ENCODE assay signal across 15 cellular contexts in genomic region chr11:31887180-31887579, GRCh38.
DNase-seq lines count a peak whose midpoint lies in the region; ATAC-seq, FAIRE-seq and TF ChIP-seq lines count a peak whose summit lies in the region.
"Had no signal": no experiment of that assay in that cellular context is flagged by ENCODE, and none has a peak within 500 bp of the region (broad histone marks: within the 10 kb centered on the region; RNA-seq: fewer than 3 reads in every experiment).

No MANE protein-coding gene starts in this region.

- RAD21 ChIA-PET in GM12878 (lab: Charles Lee; ENCODE audit: unreplicated experiment) = interaction anchor here (0.9 kb wide), 1 partner anchor 489 kb away, joined by 3 read pairs; no protein-coding TSS in a partner anchor

- H3K79me2 ChIP-seq in HepG2 (ENCODE audit: insufficient read depth, low read length) = no peaks in the 10 kb centered on the region
- no peaks in the 10 kb centered on the region for H3K79me2 ChIP-seq in GM12878 (ENCODE audit: control insufficient read depth, insufficient read depth, low read length)

- H3K9me3 ChIP-seq in HepG2 (ENCODE audit: low read length) = no peaks in the 10 kb centered on the region
- no peaks in the 10 kb centered on the region for H3K9me3 ChIP-seq in right lobe of liver
- no peaks in the 10 kb centered on the region for H3K9me3 ChIP-seq in GM12878 (replicated peaks; ENCODE audit: control insufficient read depth, insufficient read depth, low read length)

- SMC1A ChIA-PET in GM12878 (lab: Charles Lee; ENCODE audit: uncharacterized antibody, unreplicated experiment) = no interaction called here

- CTCF ChIA-PET in HepG2 (lab: Yijun Ruan, JAX; ENCODE audit: low intra/inter-chr PET ratio, low total read pairs) = no interaction called here
- CTCF ChIA-PET in GM12878 (lab: Yijun Ruan, JAX) = interaction anchor here (0.7 to 1.7 kb wide), 4 partner anchors 17 to 650 kb away, joined by 3 to 9 read pairs (median 4); no protein-coding TSS in a partner anchor

- no peaks in the 10 kb centered on the region for H4K20me1 ChIP-seq in HepG2 (ENCODE audit: insufficient read depth, low read length)
- no peaks in the 10 kb centered on the region for H4K20me1 ChIP-seq in GM12878 (ENCODE audit: control insufficient read depth, insufficient read depth)

- no peak overlapping the region for H2AFZ ChIP-seq in HepG2 (ENCODE audit: low read length)
- no peak overlapping the region for H2AFZ ChIP-seq in GM12878 (ENCODE audit: control insufficient read depth, low read depth, low read length)

- BruUV-seq in HepG2 (replicated peaks; lab: Mats Ljungman, UMichigan) = no TSS peak
- BruUV-seq in GM12878 (replicated peaks; lab: Mats Ljungman, UMichigan) = no TSS peak

- intact Hi-C loops in HepG2 (cut with micrococcal nuclease; ENCODE audit: unreplicated experiment) (no loop called here), right lobe of liver (cut with DNase I) (no loop called here), GM12878 (cut with micrococcal nuclease; ENCODE audit: unreplicated experiment) (loop anchor here (5.0 to 10.0 kb wide), 2 partner anchors 288 to 490 kb away; no protein-coding TSS in a partner anchor)

- 16% methylated on average over 6 of the region's 6 CpGs for WGBS in HepG2 (ENCODE audit: low lambda C conversion rate)
- WGBS in right lobe of liver (ENCODE audit: insufficient coverage, low coverage, low lambda C conversion rate, missing lambda C conversion rate) = 69% methylated on average over 6 of the region's 6 CpGs
- WGBS in GM12878 (ENCODE audit: insufficient coverage, insufficient replicate concordance, low lambda C conversion rate, missing lambda C conversion rate) = 35% methylated on average over 6 of the region's 6 CpGs

- H3K27ac ChIP-seq in HepG2 (ENCODE audit: extremely low read length, insufficient read depth, low read length) (no peak overlapping the region), right lobe of liver (no peak overlapping the region), GM12878 (ENCODE audit: control insufficient read depth, insufficient read depth) (no peak overlapping the region)

- POLR2A ChIA-PET in HepG2 (lab: Yijun Ruan, JAX) (no interaction called here), GM12878 (lab: Charles Lee) (no interaction called here)

- H3K36me3 ChIP-seq in HepG2 (replicated peaks in 1 of 2; ENCODE audit: control insufficient read depth in 1 of 2, insufficient read depth in 2 of 2, low read length in 2 of 2) (no peaks in the 10 kb centered on the region), right lobe of liver (no peaks in the 10 kb centered on the region), GM12878 (ENCODE audit: control insufficient read depth in 2 of 2, insufficient read depth in 2 of 2, low read length in 1 of 2) (no peaks in the 10 kb centered on the region)

- no peak for DNase-seq in HepG2 (ENCODE audit: low spot score)
- no peak for DNase-seq in right lobe of liver
- peak; percentile 14 for DNase-seq in KBM-7
- DNase-seq in GM12878 (ENCODE audit: low read depth, low spot score) = no peak
- DNase-seq in stimulated activated CD8-positive, alpha-beta memory T cell treated with anti-CD3 and anti-CD28 coated beads, Interleukin-4, amount 100 ng/mL, for 48 hours = peak; percentile 44
- no peak for DNase-seq in activated effector memory CD4-positive, alpha-beta T cell treated with anti-CD3 and anti-CD28 coated beads, Interleukin-2, amount 50 U/mL, for 16 hours
- no peak for DNase-seq in NCI-H1436 (lab: John Stamatoyannopoulos, UW)
- DNase-seq in OCI-M2 (lab: John Stamatoyannopoulos, UW; ENCODE audit: unreplicated experiment) = no peak
- DNase-seq: amniotic stem cell; CD8-positive, alpha-beta T cell; effector memory CD4-positive, alpha-beta T cell; GOT3; hypothalamus; Kasumi-1; mesenchymal stem cell had no signal

- no peak overlapping the region for H3K9ac ChIP-seq in HepG2 (ENCODE audit: insufficient read depth, low read depth, low read length)
- H3K9ac ChIP-seq in GM12878 (ENCODE audit: control insufficient read depth, insufficient read depth, low read length) = no peak overlapping the region

- in situ Hi-C loops in HepG2 (cut with HindIII; ENCODE audit: extremely low pct_ligation_motif_present, low pct_unique_long_range_greater_than_20kb) (no loop called here), KBM-7 (cut with MboI; ENCODE audit: low pct_unique_long_range_greater_than_20kb, low sequenced_read_pairs) (no loop called here), GM12878 (cut with MboI) (no loop called here)

- TF ChIP-seq RAD21 in HepG2 (CRISPR knock-in tag; IDR thresholded peaks at IDR 0.05) (no peak), GM12878 (IDR thresholded peaks at IDR 0.05; ENCODE audit: insufficient read depth, low read depth, low read length) (no peak)

- ATAC-seq in HepG2 = no peak
- no peak for ATAC-seq in right lobe of liver
- ATAC-seq in GM12878 = no peak
- ATAC-seq: CD8-positive, alpha-beta T cell had no signal

- H3K4me3 ChIP-seq in HepG2 (replicated peaks in 1 of 3; ENCODE audit: insufficient read depth in 1 of 3, low read depth in 2 of 3, low read length in 3 of 3) = no peak overlapping the region
- no peak overlapping the region for H3K4me3 ChIP-seq in right lobe of liver
- H3K4me3 ChIP-seq in GM12878 = no peak overlapping the region

- H3K4me1 ChIP-seq in HepG2 (ENCODE audit: insufficient read depth, low read length) = no peaks in the 10 kb centered on the region
- H3K4me1 ChIP-seq in right lobe of liver = peaks cover 0 to 14% (median 3%) of the 10 kb centered on the region in 4 donors
- H3K4me1 ChIP-seq in GM12878 (ENCODE audit: control insufficient read depth, insufficient read depth, low read length) = no peaks in the 10 kb centered on the region

- TF ChIP-seq EP300 in HepG2 (IDR thresholded peaks at IDR 0.05; ENCODE audit: low read depth in 2 of 2, low read length in 2 of 2) = no peak
- no peak for TF ChIP-seq EP300 in HepG2 (CRISPR knock-in tag; IDR thresholded peaks at IDR 0.05; ENCODE audit: borderline replicate concordance)
- no peak for TF ChIP-seq EP300 in GM12878 (IDR thresholded peaks at IDR 0.05; ENCODE audit: borderline replicate concordance in 1 of 2, control insufficient read depth in 1 of 2, low read depth in 2 of 2, low read length in 2 of 2)

- TF ChIP-seq CTCF in HepG2 (CRISPR knock-in tag; IDR thresholded peaks at IDR 0.05) (peak; percentile 30; the same call in 1 of the 2 replicates), right lobe of liver (IDR thresholded peaks at IDR 0.05) (no peak), GM12878 (IDR thresholded peaks at IDR 0.05 in 2 of 3, conservative IDR thresholded peaks at IDR 0.05 in 1 of 3; ENCODE audit: control insufficient read depth in 2 of 3, extremely low read depth in 1 of 3, insufficient read depth in 1 of 3, low read depth in 3 of 3, low read length in 3 of 3) (peak in 2 of 3 experiments; percentile 5 to 29; a peak in 2 of 6 replicates)

- H3K27me3 ChIP-seq in HepG2 (ENCODE audit: control insufficient read depth in 1 of 2, insufficient read depth in 2 of 2, low read length in 2 of 2) = peaks cover 0 to 9% of the 10 kb centered on the region in 2 experiments; a peak in 1 of 5 replicates
- H3K27me3 ChIP-seq in right lobe of liver = no peaks in the 10 kb centered on the region
- H3K27me3 ChIP-seq in GM12878 (replicated peaks in 1 of 2; ENCODE audit: control insufficient read depth in 2 of 2, insufficient read depth in 2 of 2, low read length in 1 of 2) = peaks cover 3 to 4% of the 10 kb centered on the region in 2 experiments; a peak in 3 of 4 replicates

- H3K4me2 ChIP-seq in HepG2 (ENCODE audit: low read depth, low read length) (no peak overlapping the region), GM12878 (ENCODE audit: control insufficient read depth, insufficient read depth) (no peak overlapping the region)

- TF ChIP-seq POLR2A in HepG2 (IDR thresholded peaks at IDR 0.05; ENCODE audit: insufficient read depth in 1 of 2, low read depth in 2 of 2, low read length in 2 of 2) (no peak), right lobe of liver (IDR thresholded peaks at IDR 0.05) (no peak), GM12878 (IDR thresholded peaks at IDR 0.05; ENCODE audit: low read depth, low read length) (no peak)

- no peak for FAIRE-seq in HepG2 (lab: Jason Lieb, UNC)
- no peak for FAIRE-seq in GM12878 (lab: Jason Lieb, UNC)

TF ChIP-seq in HepG2, 621 proteins besides CTCF, POLR2A, EP300 and RAD21:
- TF ChIP-seq STAG1 (CRISPR knock-in tag; IDR thresholded peaks at IDR 0.05) (0 out of 2 replicates have a peak, but pooled peaks have one; percentile 12), NFE2L2 (IDR thresholded peaks at IDR 0.05; ENCODE audit: low read length) (no peak), ZNF740 (CRISPR knock-in tag; IDR thresholded peaks at IDR 0.05) (no peak)

TF ChIP-seq in GM12878, 131 proteins besides CTCF, POLR2A, EP300 and RAD21 (continues in another document):
- TF ChIP-seq BHLHE40 (IDR thresholded peaks at IDR 0.05; ENCODE audit: borderline replicate concordance in 1 of 2, low read depth in 2 of 2, low read length in 1 of 2) (no peak), ZBTB4 (CRISPR knock-in tag; IDR thresholded peaks at IDR 0.05) (no peak), MTA2 (IDR thresholded peaks at IDR 0.05; ENCODE audit: low read depth) (no peak), MXI1 (IDR thresholded peaks at IDR 0.05; ENCODE audit: low read depth, low read length) (no peak), ZNF622 (IDR thresholded peaks at IDR 0.05) (no peak)

Comparison
In these comparisons a context has a peak if more than half of its experiments do, and no peak if none do; other contexts are left out.
1. CTCF ChIP-seq: peak in HepG2 (single experiment) and GM12878 (2 of 3); none in right lobe of liver (0 of 4).
2. DNase-seq: peak in KBM-7 (single experiment) and stimulated activated CD8-positive, alpha-beta memory T cell treated with anti-CD3 and anti-CD28 coated beads, Interleukin-4, amount 100 ng/mL, for 48 hours (single experiment); none in HepG2 (single experiment), right lobe of liver (0 of 3), GM12878 (single experiment), activated effector memory CD4-positive, alpha-beta T cell treated with anti-CD3 and anti-CD28 coated beads, Interleukin-2, amount 50 U/mL, for 16 hours (single experiment), NCI-H1436 (single experiment) and OCI-M2 (single experiment).
3. Of the 75 proteins assayed by ChIP-seq in both HepG2 and GM12878: peak only in HepG2: none; only in GM12878: none; in both: CTCF; in neither: 74.